ENCODE assay signal across 14 cellular contexts in the genomic region with DNA sequence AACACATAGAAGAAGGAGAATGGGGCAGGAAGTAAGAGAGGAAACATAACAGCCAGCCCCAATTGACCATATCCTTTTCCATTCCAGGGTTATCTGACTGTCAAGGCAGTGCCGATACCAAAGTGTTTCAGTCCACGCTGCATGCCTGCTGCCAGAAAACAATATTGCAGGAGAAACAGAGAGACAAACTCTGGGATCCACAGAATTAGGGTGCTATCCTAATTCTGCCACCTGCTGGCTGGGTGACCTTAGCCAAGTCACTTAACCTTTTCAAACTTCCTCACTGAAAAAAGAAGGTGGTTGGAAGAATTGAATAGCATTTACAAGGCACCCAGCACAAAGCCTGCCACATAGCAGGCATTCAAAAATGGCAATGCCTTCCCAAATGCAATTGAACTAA. TPM values are rescaled to one million over a fixed set of nuclear protein-coding genes. Genes with fewer than 3 reads are reported as not detected.
A peak's percentile ranks its signal among the peaks of the same experiment; 100 is the strongest.
DNase-seq lines count a peak whose midpoint lies in the region; ATAC-seq lines count a peak whose summit lies in the region.
"Had no signal": no experiment of that assay in that cellular context is flagged by ENCODE, and none has a peak within 500 bp of the region (broad histone marks: within the 10 kb centered on the region; RNA-seq: fewer than 3 reads in every experiment).

No MANE protein-coding gene starts in this region.

- peaks cover 5% of the 10 kb centered on the region for H3K9me3 Mint-ChIP-seq in activated CD4-positive, alpha-beta T cell treated with anti-CD3 and anti-CD28 coated beads, Interleukin-2, amount 10 ng/mL, durations not matched to agents 24 days and 14 days
- H3K9me3 Mint-ChIP-seq: neural crest cell had no signal

- in situ Hi-C loops in KBM-7 (cut with MboI; ENCODE audit: low pct_unique_long_range_greater_than_20kb, low sequenced_read_pairs): no loop called here

- DNase-seq in ELR (ENCODE audit: low read depth) (peak; percentile 3), KBM-7 (peak; percentile 11), left lobe of liver (ENCODE audit: low spot score) (peak; percentile 7), DMS53 treated with DMSO at 0.1 percent for 48 hours (lab: John Stamatoyannopoulos, UW; ENCODE audit: unreplicated experiment) (no peak), NCI-H226 (no peak)
- peak; percentile 80 for DNase-seq in activated CD4-positive, alpha-beta T cell treated with anti-CD3 and anti-CD28 coated beads, Interleukin-2, amount 10 ng/mL, durations not matched to agents 24 days and 14 days
- DNase-seq: activated gamma-delta T cell; kidney glomerular epithelial cell; NCI-H1436; NK-92 treated with Interleukin-12 subunit alpha and Interleukin-12 subunit beta, amount 100 ng/mL, for 24 hours; small intestine had no signal

- H3K4me3 Mint-ChIP-seq in activated CD4-positive, alpha-beta T cell treated with anti-CD3 and anti-CD28 coated beads, Interleukin-2, amount 10 ng/mL, durations not matched to agents 24 days and 14 days: no peak overlapping the region
- H3K4me3 Mint-ChIP-seq: neural crest cell had no signal

- peak overlapping the region; percentile 48 for H3K27ac Mint-ChIP-seq in activated CD4-positive, alpha-beta T cell treated with anti-CD3 and anti-CD28 coated beads, Interleukin-2, amount 10 ng/mL, durations not matched to agents 24 days and 14 days

- no peaks in the 10 kb centered on the region for H3K27me3 Mint-ChIP-seq in activated CD4-positive, alpha-beta T cell treated with anti-CD3 and anti-CD28 coated beads, Interleukin-2, amount 10 ng/mL, durations not matched to agents 24 days and 14 days

- peaks cover 52% of the 10 kb centered on the region for H3K4me1 Mint-ChIP-seq in activated CD4-positive, alpha-beta T cell treated with anti-CD3 and anti-CD28 coated beads, Interleukin-2, amount 10 ng/mL, durations not matched to agents 24 days and 14 days

- intact Hi-C loops in activated CD4-positive, alpha-beta T cell treated with anti-CD3 and anti-CD28 coated beads, Interleukin-2, amount 10 ng/mL, durations not matched to agents 24 days and 14 days (cut with micrococcal nuclease): loop anchor here (1.0 to 5.0 kb wide), 2 partner anchors 47 to 118 kb away; partner anchors contain the start of gene CRTAP

- peaks cover 52% of the 10 kb centered on the region for H3K36me3 Mint-ChIP-seq in activated CD4-positive, alpha-beta T cell treated with anti-CD3 and anti-CD28 coated beads, Interleukin-2, amount 10 ng/mL, durations not matched to agents 24 days and 14 days (ENCODE audit: low read depth)

- ATAC-seq in left lobe of liver (no peak), HG02840 (IDR thresholded peaks at IDR 0.05; ENCODE audit: low FRiP score, unreplicated experiment) (no peak), HG03432 (IDR thresholded peaks at IDR 0.05; ENCODE audit: unreplicated experiment) (no peak)

RNA-seq across cellular contexts. Expression of gene GLB1, which starts 32.0 kb away (rescaled TPM):
- total RNA-seq in activated CD4-positive, alpha-beta T cell treated with anti-CD3 and anti-CD28 coated beads, Interleukin-2, amount 10 ng/mL, durations not matched to agents 24 days and 14 days: 47.4 and 51.4 TPM in 2 replicates
- total RNA-seq in left lobe of liver: 51.5 TPM

RNA-seq across cellular contexts. Expression of gene TMPPE, which starts 32.0 kb away (rescaled TPM):
- 14.0 and 15.5 TPM in 2 replicates for total RNA-seq in activated CD4-positive, alpha-beta T cell treated with anti-CD3 and anti-CD28 coated beads, Interleukin-2, amount 10 ng/mL, durations not matched to agents 24 days and 14 days
- 3.8 TPM for total RNA-seq in left lobe of liver

RNA-seq across cellular contexts. Expression of gene CRTAP, which starts 48.9 kb away (rescaled TPM):
- 33.1 and 34.2 TPM in 2 replicates for total RNA-seq in activated CD4-positive, alpha-beta T cell treated with anti-CD3 and anti-CD28 coated beads, Interleukin-2, amount 10 ng/mL, durations not matched to agents 24 days and 14 days
- 42.0 TPM for total RNA-seq in left lobe of liver

Comparison
In these comparisons a context has a peak if more than half of its experiments do, and no peak if none do; other contexts are left out.
1. DNase-seq: peak in ELR (single experiment), KBM-7 (single experiment), activated CD4-positive, alpha-beta T cell treated with anti-CD3 and anti-CD28 coated beads, Interleukin-2, amount 10 ng/mL, durations not matched to agents 24 days and 14 days (single experiment) and left lobe of liver (single experiment); none in DMS53 treated with DMSO at 0.1 percent for 48 hours (single experiment) and NCI-H226 (single experiment).